Comparison of ENCODE assay signal across 1 cellular context in genomic region chr6:160520043-160520904, GRCh38.
TF ChIP-seq lines count a peak whose summit lies in the region.

No MANE protein-coding gene starts in this region.

TF ChIP-seq in HepG2, 621 proteins besides CTCF, POLR2A, EP300 and RAD21 (continued from another document and continues in another):
- TF ChIP-seq, protein P1, sequence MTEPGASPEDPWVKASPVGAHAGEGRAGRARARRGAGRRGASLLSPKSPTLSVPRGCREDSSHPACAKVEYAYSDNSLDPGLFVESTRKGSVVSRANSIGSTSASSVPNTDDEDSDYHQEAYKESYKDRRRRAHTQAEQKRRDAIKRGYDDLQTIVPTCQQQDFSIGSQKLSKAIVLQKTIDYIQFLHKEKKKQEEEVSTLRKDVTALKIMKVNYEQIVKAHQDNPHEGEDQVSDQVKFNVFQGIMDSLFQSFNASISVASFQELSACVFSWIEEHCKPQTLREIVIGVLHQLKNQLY (CRISPR knock-in tag; IDR thresholded peaks at IDR 0.05): no peak
- no peak for TF ChIP-seq MTF1 (CRISPR knock-in tag; IDR thresholded peaks at IDR 0.05)
- TF ChIP-seq TFDP2 (CRISPR knock-in tag; IDR thresholded peaks at IDR 0.05): peak; percentile 39; the same call in 1 of the 2 replicates
- no peak for TF ChIP-seq STAT6 (CRISPR knock-in tag; IDR thresholded peaks at IDR 0.05; ENCODE audit: borderline replicate concordance)
- TF ChIP-seq PAX8 (CRISPR knock-in tag; IDR thresholded peaks at IDR 0.05; ENCODE audit: borderline replicate concordance): peak; percentile 70; the same call in 1 of the 2 replicates
- no peak for TF ChIP-seq ARID2 (CRISPR knock-in tag; IDR thresholded peaks at IDR 0.05; ENCODE audit: borderline replicate concordance)
- peak; percentile 10; the same call in 1 of the 2 replicates for TF ChIP-seq CREB1 (IDR thresholded peaks at IDR 0.05)
- TF ChIP-seq CREB1 (CRISPR knock-in tag; IDR thresholded peaks at IDR 0.05): peak; percentile 52; the same call in 1 of the 2 replicates
- no peak for TF ChIP-seq HHEX (CRISPR knock-in tag; IDR thresholded peaks at IDR 0.05)
- TF ChIP-seq ZBTB21 (CRISPR knock-in tag; IDR thresholded peaks at IDR 0.05): no peak
- TF ChIP-seq ZFP37 (CRISPR knock-in tag; IDR thresholded peaks at IDR 0.05; ENCODE audit: borderline replicate concordance): no peak
- TF ChIP-seq LCORL (IDR thresholded peaks at IDR 0.05): peak; percentile 79
- peak; percentile 98 for TF ChIP-seq LCORL (CRISPR knock-in tag; IDR thresholded peaks at IDR 0.05)
- TF ChIP-seq PHF5A (CRISPR knock-in tag; IDR thresholded peaks at IDR 0.05; ENCODE audit: low read depth, unreplicated experiment): no peak
- TF ChIP-seq ZNF276 (CRISPR knock-in tag; IDR thresholded peaks at IDR 0.05; ENCODE audit: low read depth): no peak; the same call in 1 of the 2 replicates
- TF ChIP-seq SYNCRIP (IDR thresholded peaks at IDR 0.05; ENCODE audit: insufficient read depth, low read depth, low read length): no peak
- TF ChIP-seq TMF1 (CRISPR knock-in tag; IDR thresholded peaks at IDR 0.05; ENCODE audit: low read depth): 0 out of 2 replicates have a peak, but pooled peaks have one; percentile 26
- TF ChIP-seq, protein P2, sequence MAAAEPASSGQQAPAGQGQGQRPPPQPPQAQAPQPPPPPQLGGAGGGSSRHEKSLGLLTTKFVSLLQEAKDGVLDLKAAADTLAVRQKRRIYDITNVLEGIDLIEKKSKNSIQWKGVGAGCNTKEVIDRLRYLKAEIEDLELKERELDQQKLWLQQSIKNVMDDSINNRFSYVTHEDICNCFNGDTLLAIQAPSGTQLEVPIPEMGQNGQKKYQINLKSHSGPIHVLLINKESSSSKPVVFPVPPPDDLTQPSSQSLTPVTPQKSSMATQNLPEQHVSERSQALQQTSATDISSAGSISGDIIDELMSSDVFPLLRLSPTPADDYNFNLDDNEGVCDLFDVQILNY (CRISPR knock-in tag; conservative IDR thresholded peaks at IDR 0.05): no peak
- no peak for TF ChIP-seq TRIM22 (IDR thresholded peaks at IDR 0.05)
- TF ChIP-seq FOSL2 (CRISPR knock-in tag; IDR thresholded peaks at IDR 0.05): no peak
- no peak for TF ChIP-seq TARDBP (CRISPR knock-in tag; IDR thresholded peaks at IDR 0.05)
- TF ChIP-seq ELF3 (CRISPR knock-in tag; IDR thresholded peaks at IDR 0.05): peak; percentile 34
- TF ChIP-seq POLR2G (IDR thresholded peaks at IDR 0.05; ENCODE audit: low read depth, low read length): no peak
- no peak for TF ChIP-seq ZBTB42 (CRISPR knock-in tag; IDR thresholded peaks at IDR 0.05)
- no peak for TF ChIP-seq MYNN (CRISPR knock-in tag; IDR thresholded peaks at IDR 0.05; ENCODE audit: low read depth)
- TF ChIP-seq ZNF33B (CRISPR knock-in tag; IDR thresholded peaks at IDR 0.05): peak; percentile 36; the same call in 1 of the 2 replicates
- TF ChIP-seq ZNF550 (CRISPR knock-in tag; IDR thresholded peaks at IDR 0.05; ENCODE audit: borderline replicate concordance): no peak
- no peak for TF ChIP-seq TAF1 (CRISPR knock-in tag; IDR thresholded peaks at IDR 0.05)
- no peak for TF ChIP-seq SETDB1 (CRISPR knock-in tag; IDR thresholded peaks at IDR 0.05; ENCODE audit: borderline replicate concordance)
- no peak for TF ChIP-seq ZNF24 (IDR thresholded peaks at IDR 0.05)
- TF ChIP-seq ZNF660 (CRISPR knock-in tag; IDR thresholded peaks at IDR 0.05; ENCODE audit: borderline replicate concordance, low read depth): no peak
- TF ChIP-seq, protein P3, sequence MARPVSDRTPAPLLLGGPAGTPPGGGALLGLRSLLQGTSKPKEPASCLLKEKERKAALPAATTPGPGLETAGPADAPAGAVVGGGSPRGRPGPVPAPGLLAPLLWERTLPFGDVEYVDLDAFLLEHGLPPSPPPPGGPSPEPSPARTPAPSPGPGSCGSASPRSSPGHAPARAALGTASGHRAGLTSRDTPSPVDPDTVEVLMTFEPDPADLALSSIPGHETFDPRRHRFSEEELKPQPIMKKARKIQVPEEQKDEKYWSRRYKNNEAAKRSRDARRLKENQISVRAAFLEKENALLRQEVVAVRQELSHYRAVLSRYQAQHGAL (CRISPR knock-in tag; IDR thresholded peaks at IDR 0.05; ENCODE audit: not compliant biosample characterization): no peak
- TF ChIP-seq SOX6 (IDR thresholded peaks at IDR 0.05): no peak
- no peak for TF ChIP-seq SOX6 (CRISPR knock-in tag; IDR thresholded peaks at IDR 0.05)
- TF ChIP-seq ZNF879 (CRISPR knock-in tag; IDR thresholded peaks at IDR 0.05): 0 out of 2 replicates have a peak, but pooled peaks have one; percentile 52
- TF ChIP-seq ZNF350 (CRISPR knock-in tag; IDR thresholded peaks at IDR 0.05; ENCODE audit: borderline replicate concordance, low read depth): no peak; the same call in 1 of the 2 replicates
- 0 out of 2 replicates have a peak, but pooled peaks have one; percentile 20 for TF ChIP-seq THRA (CRISPR knock-in tag; IDR thresholded peaks at IDR 0.05; ENCODE audit: borderline replicate concordance)
- TF ChIP-seq NFE2L1 (CRISPR knock-in tag; IDR thresholded peaks at IDR 0.05; ENCODE audit: borderline replicate concordance): 0 out of 2 replicates have a peak, but pooled peaks have one; percentile 71
- no peak for TF ChIP-seq ZFP36L1 (CRISPR knock-in tag; IDR thresholded peaks at IDR 0.05)
- peak; percentile 45; the same call in 1 of the 2 replicates for TF ChIP-seq ZNF766 (CRISPR knock-in tag; IDR thresholded peaks at IDR 0.05; ENCODE audit: borderline replicate concordance)
- TF ChIP-seq, protein P4, sequence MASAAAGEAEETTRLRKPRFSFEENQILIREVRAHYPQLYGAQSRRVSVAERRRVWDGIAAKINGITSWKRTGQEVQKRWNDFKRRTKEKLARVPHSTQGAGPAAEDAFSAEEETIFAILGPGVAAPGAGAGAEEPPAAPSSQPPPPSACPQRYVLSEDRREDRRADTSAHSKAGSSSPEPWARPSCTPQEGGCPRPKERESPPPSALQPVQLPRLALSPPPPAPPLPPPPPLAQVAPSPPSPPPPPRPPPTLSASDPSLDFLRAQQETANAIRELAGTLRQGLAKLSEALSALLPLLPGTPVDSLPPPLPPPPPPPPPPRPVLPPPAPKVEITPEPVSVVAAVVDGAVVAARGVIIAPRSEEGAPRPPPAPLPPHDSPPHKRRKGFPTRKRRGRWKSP (CRISPR knock-in tag; IDR thresholded peaks at IDR 0.05): no peak
- TF ChIP-seq, protein P5, sequence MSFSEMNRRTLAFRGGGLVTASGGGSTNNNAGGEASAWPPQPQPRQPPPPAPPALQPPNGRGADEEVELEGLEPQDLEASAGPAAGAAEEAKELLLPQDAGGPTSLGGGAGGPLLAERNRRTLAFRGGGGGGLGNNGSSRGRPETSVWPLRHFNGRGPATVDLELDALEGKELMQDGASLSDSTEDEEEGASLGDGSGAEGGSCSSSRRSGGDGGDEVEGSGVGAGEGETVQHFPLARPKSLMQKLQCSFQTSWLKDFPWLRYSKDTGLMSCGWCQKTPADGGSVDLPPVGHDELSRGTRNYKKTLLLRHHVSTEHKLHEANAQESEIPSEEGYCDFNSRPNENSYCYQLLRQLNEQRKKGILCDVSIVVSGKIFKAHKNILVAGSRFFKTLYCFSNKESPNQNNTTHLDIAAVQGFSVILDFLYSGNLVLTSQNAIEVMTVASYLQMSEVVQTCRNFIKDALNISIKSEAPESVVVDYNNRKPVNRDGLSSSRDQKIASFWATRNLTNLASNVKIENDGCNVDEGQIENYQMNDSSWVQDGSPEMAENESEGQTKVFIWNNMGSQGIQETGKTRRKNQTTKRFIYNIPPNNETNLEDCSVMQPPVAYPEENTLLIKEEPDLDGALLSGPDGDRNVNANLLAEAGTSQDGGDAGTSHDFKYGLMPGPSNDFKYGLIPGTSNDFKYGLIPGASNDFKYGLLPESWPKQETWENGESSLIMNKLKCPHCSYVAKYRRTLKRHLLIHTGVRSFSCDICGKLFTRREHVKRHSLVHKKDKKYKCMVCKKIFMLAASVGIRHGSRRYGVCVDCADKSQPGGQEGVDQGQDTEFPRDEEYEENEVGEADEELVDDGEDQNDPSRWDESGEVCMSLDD (CRISPR knock-in tag; IDR thresholded peaks at IDR 0.05; ENCODE audit: borderline replicate concordance): 0 out of 2 replicates have a peak, but pooled peaks have one; percentile 62
- TF ChIP-seq KMT2A (CRISPR knock-in tag; IDR thresholded peaks at IDR 0.05): 0 out of 2 replicates have a peak, but pooled peaks have one; percentile 43
- TF ChIP-seq PAXIP1 (CRISPR knock-in tag; conservative IDR thresholded peaks at IDR 0.05): no peak
- no peak for TF ChIP-seq ZNF7 (CRISPR knock-in tag; IDR thresholded peaks at IDR 0.05)
- peak; percentile 87 for TF ChIP-seq ZNF777 (CRISPR knock-in tag; IDR thresholded peaks at IDR 0.05)
- no peak for TF ChIP-seq ZKSCAN5 (CRISPR knock-in tag; IDR thresholded peaks at IDR 0.05)
- TF ChIP-seq PCBP2 (optimal IDR thresholded peaks at IDR 0.05; ENCODE audit: low read depth, low read length, poor library complexity, severe bottlenecking): no peak
